Comparison of ENCODE assay signal across 24 cellular contexts in the genomic region with DNA sequence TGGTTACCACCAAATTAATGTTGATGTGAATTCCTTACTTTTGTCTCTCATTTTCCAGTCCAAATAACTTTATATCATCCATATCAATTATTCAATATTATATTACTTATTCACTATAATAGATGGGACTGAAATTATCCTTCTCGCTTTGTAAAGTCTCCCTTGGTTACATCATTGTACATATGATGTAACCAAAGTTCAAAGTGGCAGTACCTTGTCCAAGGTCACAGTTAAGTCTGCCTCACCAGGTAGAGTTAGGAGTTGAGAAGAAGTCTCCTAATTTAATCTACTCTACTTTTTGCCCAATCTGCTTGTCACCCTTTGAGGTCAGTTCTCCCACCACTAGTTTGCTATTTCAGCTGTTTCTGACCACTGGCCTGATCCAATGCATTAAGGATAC.
DNase-seq lines count a peak whose midpoint lies in the region; ATAC-seq and TF ChIP-seq lines count a peak whose summit lies in the region.
"Had no signal": no experiment of that assay in that cellular context is flagged by ENCODE, and none has a peak within 500 bp of the region (broad histone marks: within the 10 kb centered on the region; RNA-seq: fewer than 3 reads in every experiment).

No MANE protein-coding gene starts in this region.

- ATAC-seq in left lobe of liver, result peak; percentile 66
- ATAC-seq in right lobe of liver, result peak; percentile 55 to 76 (median 62)
- ATAC-seq in GM21515 (IDR thresholded peaks at IDR 0.05; ENCODE audit: unreplicated experiment), result no peak
- no peak for ATAC-seq in activated CD8-positive, alpha-beta T cell treated with anti-CD3 and anti-CD28 coated beads, Interleukin-2, amount 10 ng/mL, durations not matched to agents 7 days and 5 days
- ATAC-seq: A549, GM12878 had no signal

- intact Hi-C loops in right lobe of liver (cut with DNase I) (loop anchor here in 1 of 2 donors (10.0 kb wide), 1 partner anchor 128 kb away; no protein-coding TSS in a partner anchor), MCF 10A (cut with micrococcal nuclease) (no loop called here)

- H3K36me3 Mint-ChIP-seq in MCF 10A (ENCODE audit: insufficient read depth, unreplicated experiment), result no peaks in the 10 kb centered on the region
- no peaks in the 10 kb centered on the region for H3K36me3 Mint-ChIP-seq in activated CD8-positive, alpha-beta T cell treated with anti-CD3 and anti-CD28 coated beads, Interleukin-2, amount 10 ng/mL, durations not matched to agents 7 days and 5 days (ENCODE audit: low read depth)
- H3K36me3 Mint-ChIP-seq: CD14-positive monocyte; CD8-positive, alpha-beta memory T cell had no signal

- no peak overlapping the region for H3K9ac ChIP-seq in SK-N-MC (ENCODE audit: insufficient read length)
- H3K9ac ChIP-seq: BLaER1 treated with 17β-estradiol and CSF1 and Interleukin-3, amounts not matched to agents 10 nM and 100 nM had no signal

- no peaks in the 10 kb centered on the region for H3K36me3 ChIP-seq in SK-N-MC (ENCODE audit: insufficient read depth, low read length)
- H3K36me3 ChIP-seq in right lobe of liver, result no peaks in the 10 kb centered on the region
- H3K36me3 ChIP-seq: BE2C; BLaER1 treated with 17β-estradiol and CSF1 and Interleukin-3, amounts not matched to agents 10 nM and 100 nM; HAP-1 had no signal

- no peaks in the 10 kb centered on the region for H3K27me3 ChIP-seq in right lobe of liver
- H3K27me3 ChIP-seq: BE2C; BLaER1 treated with 17β-estradiol and CSF1 and Interleukin-3, amounts not matched to agents 10 nM and 100 nM had no signal

- BruUV-seq in MCF 10A (replicated peaks; lab: Mats Ljungman, UMichigan), result no TSS peak

- TF ChIP-seq CTCF in right lobe of liver (IDR thresholded peaks at IDR 0.05) (no peak), MCF 10A (IDR thresholded peaks at IDR 0.05; ENCODE audit: unreplicated experiment) (no peak)

- no peaks in the 10 kb centered on the region for H3K9me3 ChIP-seq in SK-N-MC (ENCODE audit: low read depth, low read length)
- no peaks in the 10 kb centered on the region for H3K9me3 ChIP-seq in right lobe of liver
- H3K9me3 ChIP-seq: A549; BE2C; BLaER1 treated with 17β-estradiol and CSF1 and Interleukin-3, amounts not matched to agents 10 nM and 100 nM; HAP-1 had no signal

- no peaks in the 10 kb centered on the region for H3K4me1 Mint-ChIP-seq in MCF 10A (ENCODE audit: insufficient read depth, unreplicated experiment)
- H3K4me1 Mint-ChIP-seq in activated CD8-positive, alpha-beta T cell treated with anti-CD3 and anti-CD28 coated beads, Interleukin-2, amount 10 ng/mL, durations not matched to agents 7 days and 5 days (ENCODE audit: low read depth), result no peaks in the 10 kb centered on the region
- H3K4me1 Mint-ChIP-seq: CD14-positive monocyte; CD8-positive, alpha-beta memory T cell had no signal

- H3K27me3 Mint-ChIP-seq in MCF 10A (ENCODE audit: insufficient read depth, unreplicated experiment), result no peaks in the 10 kb centered on the region
- H3K27me3 Mint-ChIP-seq in activated CD8-positive, alpha-beta T cell treated with anti-CD3 and anti-CD28 coated beads, Interleukin-2, amount 10 ng/mL, durations not matched to agents 7 days and 5 days (ENCODE audit: low read depth), result no peaks in the 10 kb centered on the region
- H3K27me3 Mint-ChIP-seq: CD4-positive, alpha-beta T cell had no signal

- POLR2A ChIA-PET in MCF 10A (lab: Yijun Ruan, JAX), result interaction anchor here (0.6 kb wide), 1 partner anchor 83 kb away, joined by 3 read pairs; a partner anchor contains a TSS
- POLR2A ChIA-PET in activated CD8-positive, alpha-beta T cell treated with anti-CD3 and anti-CD28 coated beads, Interleukin-2, amount 10 ng/mL, durations not matched to agents 7 days and 5 days (lab: Charles Lee), result no interaction called here

- H3K27ac Mint-ChIP-seq in MCF 10A (ENCODE audit: low read depth, unreplicated experiment), result no peak overlapping the region
- no peak overlapping the region for H3K27ac Mint-ChIP-seq in activated CD8-positive, alpha-beta T cell treated with anti-CD3 and anti-CD28 coated beads, Interleukin-2, amount 10 ng/mL, durations not matched to agents 7 days and 5 days
- H3K27ac Mint-ChIP-seq: CD14-positive monocyte; CD4-positive, alpha-beta T cell; CD8-positive, alpha-beta memory T cell; HFFc6 had no signal

- no peaks in the 10 kb centered on the region for H3K9me3 Mint-ChIP-seq in MCF 10A (ENCODE audit: unreplicated experiment)
- no peaks in the 10 kb centered on the region for H3K9me3 Mint-ChIP-seq in activated CD8-positive, alpha-beta T cell treated with anti-CD3 and anti-CD28 coated beads, Interleukin-2, amount 10 ng/mL, durations not matched to agents 7 days and 5 days (ENCODE audit: insufficient read depth)
- H3K9me3 Mint-ChIP-seq: CD4-positive, alpha-beta T cell; HFFc6 had no signal

- H3K27ac ChIP-seq in SK-N-MC, result peak overlapping the region; percentile 100
- H3K27ac ChIP-seq in right lobe of liver, result no peak overlapping the region
- H3K27ac ChIP-seq: A549; BLaER1 treated with 17β-estradiol and CSF1 and Interleukin-3, amounts not matched to agents 10 nM and 100 nM had no signal

- no peak overlapping the region for H3K4me3 Mint-ChIP-seq in MCF 10A (ENCODE audit: unreplicated experiment)
- no peak overlapping the region for H3K4me3 Mint-ChIP-seq in activated CD8-positive, alpha-beta T cell treated with anti-CD3 and anti-CD28 coated beads, Interleukin-2, amount 10 ng/mL, durations not matched to agents 7 days and 5 days
- H3K4me3 Mint-ChIP-seq: CD14-positive monocyte; CD4-positive, alpha-beta T cell; CD8-positive, alpha-beta memory T cell; HFFc6 had no signal

- CTCF ChIA-PET in MCF 10A (lab: Yijun Ruan, JAX), result interaction anchor here (0.5 to 1.2 kb wide), 3 partner anchors 53 to 125 kb away, joined by 3 to 4 read pairs (median 4); no protein-coding TSS in a partner anchor
- CTCF ChIA-PET in activated CD8-positive, alpha-beta T cell treated with anti-CD3 and anti-CD28 coated beads, Interleukin-2, amount 10 ng/mL, durations not matched to agents 7 days and 5 days (lab: Charles Lee), result no interaction called here

- WGBS in right lobe of liver (ENCODE audit: insufficient coverage, low coverage, low lambda C conversion rate, missing lambda C conversion rate), result 19% methylated on average over 1 of the region's 1 CpG

- H3K4me1 ChIP-seq in right lobe of liver, result peaks cover 0 to 4% (median 0%) of the 10 kb centered on the region in 4 donors
- H3K4me1 ChIP-seq: A549; BE2C; BLaER1 treated with 17β-estradiol and CSF1 and Interleukin-3, amounts not matched to agents 10 nM and 100 nM had no signal

- TF ChIP-seq POLR2A in right lobe of liver (IDR thresholded peaks at IDR 0.05), result no peak

- no peak overlapping the region for H3K4me3 ChIP-seq in SK-N-MC
- H3K4me3 ChIP-seq in right lobe of liver, result no peak overlapping the region
- H3K4me3 ChIP-seq: A549; BLaER1 treated with 17β-estradiol and CSF1 and Interleukin-3, amounts not matched to agents 10 nM and 100 nM; GM12878; HAP-1 had no signal

- no peak for DNase-seq in SK-N-MC (ENCODE audit: low read depth, low spot score)
- DNase-seq in left lobe of liver (ENCODE audit: low spot score), result no peak
- no peak for DNase-seq in right lobe of liver
- DNase-seq in MCF 10A (ENCODE audit: unreplicated experiment), result no peak
- DNase-seq in activated CD8-positive, alpha-beta T cell treated with anti-CD3 and anti-CD28 coated beads, Interleukin-2, amount 10 ng/mL, durations not matched to agents 7 days and 5 days, result no peak
- no peak for DNase-seq in activated effector memory CD4-positive, alpha-beta T cell treated with anti-CD3 and anti-CD28 coated beads, Interleukin-2, amount 50 U/mL, for 16 hours
- DNase-seq: 8988T; ACHN; AML-193; BE2C; CD4-positive, alpha-beta T cell; CD8-positive, alpha-beta memory T cell; DMS 273 treated with DMSO at 0.1 percent for 48 hours; DMS79; EL; GDM1; GOT3; HFFc6 had no signal

Comparison
In these comparisons a context has a peak if more than half of its experiments do, and no peak if none do; other contexts are left out.
1. ATAC-seq: peak in left lobe of liver (single experiment) and right lobe of liver (4 of 4); none in GM21515 (single experiment) and activated CD8-positive, alpha-beta T cell treated with anti-CD3 and anti-CD28 coated beads, Interleukin-2, amount 10 ng/mL, durations not matched to agents 7 days and 5 days (single experiment).